1 cellular context compared by ENCODE assay signal in genomic region chr10:80137031-80137712, GRCh38.
TF ChIP-seq lines count a peak whose summit lies in the region.

No MANE protein-coding gene starts in this region.

TF ChIP-seq in IMR-90, 13 proteins besides CTCF, POLR2A, EP300 and RAD21 (continued from another document):
- TF ChIP-seq, protein P1, sequence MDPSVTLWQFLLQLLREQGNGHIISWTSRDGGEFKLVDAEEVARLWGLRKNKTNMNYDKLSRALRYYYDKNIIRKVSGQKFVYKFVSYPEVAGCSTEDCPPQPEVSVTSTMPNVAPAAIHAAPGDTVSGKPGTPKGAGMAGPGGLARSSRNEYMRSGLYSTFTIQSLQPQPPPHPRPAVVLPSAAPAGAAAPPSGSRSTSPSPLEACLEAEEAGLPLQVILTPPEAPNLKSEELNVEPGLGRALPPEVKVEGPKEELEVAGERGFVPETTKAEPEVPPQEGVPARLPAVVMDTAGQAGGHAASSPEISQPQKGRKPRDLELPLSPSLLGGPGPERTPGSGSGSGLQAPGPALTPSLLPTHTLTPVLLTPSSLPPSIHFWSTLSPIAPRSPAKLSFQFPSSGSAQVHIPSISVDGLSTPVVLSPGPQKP (IDR thresholded peaks at IDR 0.05; ENCODE audit: borderline replicate concordance, low read depth, low read length), result no peak
- TF ChIP-seq SMC3 (IDR thresholded peaks at IDR 0.05; ENCODE audit: low read depth, low read length), result no peak
